In genomic region chr13:99864627-99864990, GRCh38 we compare ENCODE assay signal across 24 cellular contexts.
"Had no signal": no experiment of that assay in that cellular context is flagged by ENCODE, and none has a peak within 500 bp of the region (broad histone marks: within the 10 kb centered on the region; RNA-seq: fewer than 3 reads in every experiment).

No MANE protein-coding gene starts in this region.

- DNase-seq: activated CD4-positive, alpha-beta memory T cell treated with anti-CD3 and anti-CD28 coated beads, Interleukin-2, amount 10 ng/mL, durations not matched to agents 7 days and 5 days; activated CD4-positive, alpha-beta T cell treated with anti-CD3 and anti-CD28 coated beads for 1 hour; activated CD4-positive, alpha-beta T cell treated with anti-CD3 and anti-CD28 coated beads, Interleukin-2, amount 10 ng/mL, durations not matched to agents 7 days and 5 days; activated CD8-positive, alpha-beta memory T cell treated with anti-CD3 and anti-CD28 coated beads, Interleukin-2, amount 50 U/mL, for 48 hours; activated gamma-delta T cell treated with Interleukin-2 at 50 U/mL for 16 hours; activated naive CD4-positive, alpha-beta T cell treated with anti-CD3 and anti-CD28 coated beads, Interleukin-2, amount 50 U/mL, for 16 hours; activated T-cell treated with anti-CD3 and anti-CD28 coated beads, Interleukin-2, amount 50 U/mL, for 4 hours; amniotic stem cell; central memory CD4-positive, alpha-beta T cell; esophagus squamous epithelium; foreskin melanocyte; heart right ventricle; naive B cell; nephron progenitor cell; ovary; right lobe of liver; stimulated activated CD4-positive, alpha-beta T cell treated with anti-CD3 and anti-CD28 coated beads, Interleukin-2, amount 100 ng/mL, for 48 hours; stimulated activated naive CD4-positive, alpha-beta T cell treated with Interleukin-2 at 50 U/mL for 16 hours had no signal

- H3K9me3 Mint-ChIP-seq: activated CD4-positive, alpha-beta memory T cell treated with anti-CD3 and anti-CD28 coated beads, Interleukin-2, amount 10 ng/mL, durations not matched to agents 7 days and 5 days; activated CD4-positive, alpha-beta T cell treated with anti-CD3 and anti-CD28 coated beads, Interleukin-2, amount 10 ng/mL, durations not matched to agents 7 days and 5 days; activated T-cell treated with anti-CD3 and anti-CD28 coated beads, Interleukin-2, amount 50 U/mL, for 4 hours; activated T-helper 17 cell treated with anti-CD3 and anti-CD28 coated beads, Interleukin-2, amount 50 U/mL, for 72 hours; dendritic cell treated with granulocyte-macrophage colony-stimulating factor and Interleukin-4, amounts not matched to agents 40 ng/mL and 50 ng/mL, for 4 days; mesothelial cell of epicardium; nephron progenitor cell had no signal

- H3K27me3 ChIP-seq: breast epithelium, esophagus squamous epithelium, heart right ventricle, ovary, right lobe of liver, tibial nerve had no signal

- H3K27me3 Mint-ChIP-seq: activated T-helper 17 cell treated with anti-CD3 and anti-CD28 coated beads, Interleukin-2, amount 50 U/mL, for 72 hours; dendritic cell treated with granulocyte-macrophage colony-stimulating factor and Interleukin-4, amounts not matched to agents 40 ng/mL and 50 ng/mL, for 4 days; naive B cell had no signal

- H3K36me3 Mint-ChIP-seq: mesothelial cell of epicardium had no signal

- H3K4me3 ChIP-seq: breast epithelium, esophagus squamous epithelium, heart right ventricle, ovary, right lobe of liver, tibial nerve had no signal

- H3K27ac ChIP-seq: breast epithelium, esophagus squamous epithelium, heart right ventricle, ovary, right lobe of liver, tibial nerve had no signal

- H3K9me3 ChIP-seq: breast epithelium, esophagus squamous epithelium, heart right ventricle, ovary, right lobe of liver, tibial nerve had no signal

- ATAC-seq: activated T-cell treated with anti-CD3 and anti-CD28 coated beads, Interleukin-2, amount 50 U/mL, for 4 hours; activated T-helper 17 cell treated with anti-CD3 and anti-CD28 coated beads, Interleukin-2, amount 50 U/mL, for 72 hours; heart right ventricle; right lobe of liver had no signal

- H3K36me3 ChIP-seq: breast epithelium, esophagus squamous epithelium, heart right ventricle, ovary, right lobe of liver, tibial nerve had no signal

- H3K4me3 Mint-ChIP-seq: activated CD4-positive, alpha-beta memory T cell treated with anti-CD3 and anti-CD28 coated beads, Interleukin-2, amount 10 ng/mL, durations not matched to agents 7 days and 5 days; activated CD4-positive, alpha-beta T cell treated with anti-CD3 and anti-CD28 coated beads, Interleukin-2, amount 10 ng/mL, durations not matched to agents 7 days and 5 days; activated T-cell treated with anti-CD3 and anti-CD28 coated beads, Interleukin-2, amount 50 U/mL, for 4 hours; activated T-helper 17 cell treated with anti-CD3 and anti-CD28 coated beads, Interleukin-2, amount 50 U/mL, for 72 hours; dendritic cell treated with granulocyte-macrophage colony-stimulating factor and Interleukin-4, amounts not matched to agents 40 ng/mL and 50 ng/mL, for 4 days; mesothelial cell of epicardium; naive B cell; nephron progenitor cell had no signal

- H3K27ac Mint-ChIP-seq: activated CD4-positive, alpha-beta memory T cell treated with anti-CD3 and anti-CD28 coated beads, Interleukin-2, amount 10 ng/mL, durations not matched to agents 7 days and 5 days; activated CD4-positive, alpha-beta T cell treated with anti-CD3 and anti-CD28 coated beads, Interleukin-2, amount 10 ng/mL, durations not matched to agents 7 days and 5 days; activated T-helper 17 cell treated with anti-CD3 and anti-CD28 coated beads, Interleukin-2, amount 50 U/mL, for 72 hours; dendritic cell treated with granulocyte-macrophage colony-stimulating factor and Interleukin-4, amounts not matched to agents 40 ng/mL and 50 ng/mL, for 4 days; mesothelial cell of epicardium; naive B cell; nephron progenitor cell; progenitor cell of endocrine pancreas had no signal

- H3K4me1 ChIP-seq: breast epithelium, esophagus squamous epithelium, heart right ventricle, right lobe of liver, tibial nerve had no signal

- H3K4me1 Mint-ChIP-seq: naive B cell had no signal
